ENCODE assay signal across 22 cellular contexts in genomic region chr2:72157871-72158771, GRCh38. TPM values are rescaled to one million over a fixed set of nuclear protein-coding genes. Genes with fewer than 3 reads are reported as not detected.
"Had no signal": no experiment of that assay in that cellular context is flagged by ENCODE, and none has a peak within 500 bp of the region (broad histone marks: within the 10 kb centered on the region; RNA-seq: fewer than 3 reads in every experiment).

No MANE protein-coding gene starts in this region.

- H3K36me3 ChIP-seq: stomach, suprapubic skin, transverse colon had no signal

- H3K9me3 Mint-ChIP-seq: activated B cell treated with CpG ODN at 0.5 μM for 24 hours; activated naive CD4-positive, alpha-beta T cell treated with anti-CD3 and anti-CD28 coated beads, Interleukin-2, amount 50 U/mL, for 72 hours; brain; natural killer cell treated with Interleukin-12 subunit alpha and Interleukin-12 subunit beta and Interleukin-15 and Interleukin-18, amount 100 ng/mL, for 72 hours; stimulated activated memory B cell treated with anti-CD40 and anti-IgM and Interleukin-4, amounts not matched to agents 10 μg/mL and 1 μg/mL and 100 μg/mL, for 72 hours had no signal

- H3K4me3 ChIP-seq: stomach, suprapubic skin, transverse colon had no signal

- H3K27ac ChIP-seq: epithelial cell of prostate, stomach, suprapubic skin, transverse colon had no signal

- H3K4me1 Mint-ChIP-seq: activated B cell treated with CpG ODN at 0.5 μM for 24 hours; brain; stimulated activated memory B cell treated with anti-CD40 and anti-IgM and Interleukin-4, amounts not matched to agents 10 μg/mL and 1 μg/mL and 100 μg/mL, for 72 hours; T-helper 17 cell had no signal

- ATAC-seq: activated naive CD4-positive, alpha-beta T cell treated with anti-CD3 and anti-CD28 coated beads, Interleukin-2, amount 50 U/mL, for 72 hours; left lobe of liver; sciatic nerve; stimulated activated memory B cell treated with anti-CD40 and anti-IgM and Interleukin-4, amounts not matched to agents 10 μg/mL and 1 μg/mL and 100 μg/mL, for 72 hours; T-helper 17 cell had no signal

- DNase-seq: activated B cell treated with CpG ODN at 0.5 μM for 24 hours; activated CD4-positive, alpha-beta T cell treated with anti-CD3 and anti-CD28 coated beads for 4 hours; activated CD4-positive, alpha-beta T cell treated with anti-CD3 and anti-CD28 coated beads, Interleukin-2, amount 50 U/mL, for 48 hours; activated gamma-delta T cell treated with Interleukin-2 at 50 U/mL for 16 hours; aorta; cortex of kidney; foreskin fibroblast; kidney; midbrain; small intestine; stomach; SW 1271; T-helper 17 cell; transverse colon had no signal

- H3K36me3 Mint-ChIP-seq: activated naive CD4-positive, alpha-beta T cell treated with anti-CD3 and anti-CD28 coated beads, Interleukin-2, amount 50 U/mL, for 72 hours; brain; natural killer cell treated with Interleukin-12 subunit alpha and Interleukin-12 subunit beta and Interleukin-15 and Interleukin-18, amount 100 ng/mL, for 72 hours; stimulated activated memory B cell treated with anti-CD40 and anti-IgM and Interleukin-4, amounts not matched to agents 10 μg/mL and 1 μg/mL and 100 μg/mL, for 72 hours had no signal

- H3K4me3 Mint-ChIP-seq: activated B cell treated with CpG ODN at 0.5 μM for 24 hours; brain; natural killer cell treated with Interleukin-12 subunit alpha and Interleukin-12 subunit beta and Interleukin-15 and Interleukin-18, amount 100 ng/mL, for 72 hours; stimulated activated memory B cell treated with anti-CD40 and anti-IgM and Interleukin-4, amounts not matched to agents 10 μg/mL and 1 μg/mL and 100 μg/mL, for 72 hours; T-helper 17 cell had no signal

- H3K9me3 ChIP-seq: stomach, suprapubic skin, transverse colon had no signal

- H3K4me1 ChIP-seq: stomach, suprapubic skin, transverse colon had no signal

- FAIRE-seq: kidney, small intestine had no signal

- H3K27ac Mint-ChIP-seq: activated B cell treated with CpG ODN at 0.5 μM for 24 hours; activated naive CD4-positive, alpha-beta T cell treated with anti-CD3 and anti-CD28 coated beads, Interleukin-2, amount 50 U/mL, for 72 hours; brain; natural killer cell treated with Interleukin-12 subunit alpha and Interleukin-12 subunit beta and Interleukin-15 and Interleukin-18, amount 100 ng/mL, for 72 hours; stimulated activated memory B cell treated with anti-CD40 and anti-IgM and Interleukin-4, amounts not matched to agents 10 μg/mL and 1 μg/mL and 100 μg/mL, for 72 hours; T-helper 17 cell had no signal

RNA-seq across cellular contexts. Expression of gene CYP26B1, which starts 10.5 kb away (rescaled TPM):
- total RNA-seq: activated B cell treated with CpG ODN at 0.5 μM for 24 hours; natural killer cell treated with Interleukin-12 subunit alpha and Interleukin-12 subunit beta and Interleukin-15 and Interleukin-18, amount 100 ng/mL, for 72 hours; T-helper 17 cell had no signal
